Comparison of ENCODE assay signal across 24 cellular contexts in genomic region chr13:94138831-94139230, GRCh38.
DNase-seq lines count a peak whose midpoint lies in the region; ATAC-seq and TF ChIP-seq lines count a peak whose summit lies in the region.
"Had no signal": no experiment of that assay in that cellular context is flagged by ENCODE, and none has a peak within 500 bp of the region (broad histone marks: within the 10 kb centered on the region; RNA-seq: fewer than 3 reads in every experiment).

No MANE protein-coding gene starts in this region.

- no peaks in the 10 kb centered on the region for H3K36me3 ChIP-seq in mesendoderm (ENCODE audit: control insufficient read depth, insufficient read depth, low read length)
- no peaks in the 10 kb centered on the region for H3K36me3 ChIP-seq in hepatocyte (replicated peaks; ENCODE audit: insufficient read depth, low read depth)
- H3K36me3 ChIP-seq: BE2C, BLaER1 had no signal

- TF ChIP-seq CTCF in 22Rv1 (IDR thresholded peaks at IDR 0.05) (no peak), hepatocyte (IDR thresholded peaks at IDR 0.05; ENCODE audit: poor library complexity) (no peak)

- no peaks in the 10 kb centered on the region for H3K9me2 ChIP-seq in hepatocyte (replicated peaks; ENCODE audit: insufficient read depth)

- H3K9me3 ChIP-seq in hepatocyte (ENCODE audit: low read depth), result no peaks in the 10 kb centered on the region
- H3K9me3 ChIP-seq: BE2C, BLaER1 had no signal

- no peak overlapping the region for H2BK15ac ChIP-seq in mesendoderm (replicated peaks; ENCODE audit: low read depth)

- no peak overlapping the region for H3K23ac ChIP-seq in mesendoderm (ENCODE audit: low read length)

- no peak for ATAC-seq in SK-N-SH treated with all-trans-retinoic acid at 6 μM for 48 hours
- no peak for ATAC-seq in HG03571 (IDR thresholded peaks at IDR 0.05; ENCODE audit: unreplicated experiment)
- no peak for ATAC-seq in HG02678 (IDR thresholded peaks at IDR 0.05; ENCODE audit: unreplicated experiment)
- ATAC-seq: GM12878 had no signal

- H3K9ac ChIP-seq in mesendoderm (ENCODE audit: low read length), result no peak overlapping the region
- H3K9ac ChIP-seq: BLaER1 had no signal

- no peak overlapping the region for H4K8ac ChIP-seq in mesendoderm (ENCODE audit: low read depth, low read length)

- H3K79me1 ChIP-seq in mesendoderm (ENCODE audit: low read length), result no peaks in the 10 kb centered on the region

- H4K20me1 ChIP-seq in hepatocyte (ENCODE audit: insufficient read depth, poor library complexity, severe bottlenecking), result no peaks in the 10 kb centered on the region
- H4K20me1 ChIP-seq: BLaER1 had no signal

- peak overlapping the region; percentile 14 for H2BK5ac ChIP-seq in mesendoderm (ENCODE audit: low read length)

- H3K4me2 ChIP-seq in mesendoderm (ENCODE audit: low read length), result no peak overlapping the region
- H3K4me2 ChIP-seq in hepatocyte, result no peak overlapping the region
- H3K4me2 ChIP-seq: BLaER1 had no signal

- H3K4me3 ChIP-seq in mesendoderm (ENCODE audit: low read length) (no peak overlapping the region), hepatocyte (no peak overlapping the region)
- H3K4me3 ChIP-seq: BLaER1, GM12878 had no signal

- no peak overlapping the region for H2AK5ac ChIP-seq in mesendoderm (ENCODE audit: low read length)

- H3K4ac ChIP-seq in mesendoderm (ENCODE audit: low read depth, low read length), result no peak overlapping the region

- H2BK120ac ChIP-seq in mesendoderm (ENCODE audit: low read depth, low read length), result no peak overlapping the region

- H3K56ac ChIP-seq in mesendoderm (ENCODE audit: low read length), result no peak overlapping the region

- no peak overlapping the region for H4K5ac ChIP-seq in mesendoderm (ENCODE audit: low read length)

- WGBS in mesendoderm (ENCODE audit: extremely low coverage, insufficient coverage, low lambda C conversion rate), result no CpG with 5 or more reads among the region's 4 CpGs
- WGBS in hepatocyte (ENCODE audit: low lambda C conversion rate, missing lambda C conversion rate), result 40% methylated on average over 4 of the region's 4 CpGs

- H3K27ac ChIP-seq in 22Rv1 (peak overlapping the region; percentile 88; the same call in 1 of the 2 replicates), mesendoderm (ENCODE audit: low read depth, low read length) (peak overlapping the region; percentile 61), hepatocyte (no peak overlapping the region)
- H3K27ac ChIP-seq: BLaER1 had no signal

- no peaks in the 10 kb centered on the region for H3K79me2 ChIP-seq in mesendoderm (ENCODE audit: control insufficient read depth, insufficient read depth, low read length)
- no peaks in the 10 kb centered on the region for H3K79me2 ChIP-seq in hepatocyte

- no peak overlapping the region for H3K18ac ChIP-seq in mesendoderm (ENCODE audit: low read length)

- H2AFZ ChIP-seq in hepatocyte, result no peak overlapping the region

- peaks cover 7% of the 10 kb centered on the region for H3K4me1 ChIP-seq in mesendoderm (ENCODE audit: control insufficient read depth, low read depth, low read length)
- H3K4me1 ChIP-seq in hepatocyte (ENCODE audit: insufficient read depth), result peaks cover 14% of the 10 kb centered on the region
- H3K4me1 ChIP-seq: BLaER1 had no signal

- DNase-seq in SK-N-DZ (ENCODE audit: low spot score) (peak; percentile 92), mesendoderm (peak; percentile 93), dermis blood vessel endothelial cell (no peak), hepatocyte (ENCODE audit: low spot score) (no peak)
- DNase-seq: 8988T; ACHN; BE2C; C1 segment of cervical spinal cord; CD4-positive, alpha-beta memory T cell; CD4-positive, CD25-positive, alpha-beta regulatory T cell; CD8-positive, alpha-beta memory T cell; DMS 273 treated with DMSO at 0.1 percent for 48 hours; DMS153; DMS53; DMS79; DND-41; EL; GDM1 had no signal

- no peaks in the 10 kb centered on the region for H3K27me3 ChIP-seq in mesendoderm (ENCODE audit: insufficient read depth, low read length, poor library complexity)
- no peaks in the 10 kb centered on the region for H3K27me3 ChIP-seq in hepatocyte
- H3K27me3 ChIP-seq: BE2C, BLaER1 had no signal

TF ChIP-seq in SK-N-SH treated with all-trans-retinoic acid at 6 μM for 48 hours, 23 proteins besides CTCF, POLR2A, EP300 and RAD21:
- TF ChIP-seq ZFP3 (CRISPR knock-in tag; IDR thresholded peaks at IDR 0.05), result peak; percentile 56; the same call in 1 of the 2 replicates
- TF ChIP-seq ESRRG (CRISPR knock-in tag; IDR thresholded peaks at IDR 0.05), result no peak
- no peak for TF ChIP-seq TOX (CRISPR knock-in tag; IDR thresholded peaks at IDR 0.05; ENCODE audit: borderline replicate concordance)
- peak; percentile 45; the same call in 1 of the 2 replicates for TF ChIP-seq ISL1 (CRISPR knock-in tag; IDR thresholded peaks at IDR 0.05)
TF ChIP-seq in SK-N-SH treated with all-trans-retinoic acid at 6 μM for 48 hours: peak in this region for 2.

Comparison
In these comparisons a context has a peak if more than half of its experiments do, and no peak if none do; other contexts are left out.
1. DNase-seq: peak in SK-N-DZ (single experiment) and mesendoderm (single experiment); none in dermis blood vessel endothelial cell (single experiment) and hepatocyte (single experiment).